1 cellular context compared by ENCODE assay signal in genomic region chr5:10761842-10762165, GRCh38.
TF ChIP-seq lines count a peak whose summit lies in the region.

No MANE protein-coding gene starts in this region.

TF ChIP-seq in K562, 482 proteins besides CTCF, POLR2A, EP300 and RAD21 (continued from another document and continues in another):
- TF ChIP-seq FOXP4 (CRISPR knock-in tag; IDR thresholded peaks at IDR 0.05; ENCODE audit: borderline replicate concordance) (no peak), NBN (IDR thresholded peaks at IDR 0.05; ENCODE audit: low read depth) (no peak), ZNF592 (IDR thresholded peaks at IDR 0.05) (peak; percentile 94), PYGO2 (tag; IDR thresholded peaks at IDR 0.05) (0 out of 2 replicates have a peak, but pooled peaks have one; percentile 46), SRF (CRISPR knock-in tag; IDR thresholded peaks at IDR 0.05) (0 out of 4 replicates have a peak, but pooled peaks of 1 of the 2 experiments have one; percentile 22), ELF1 (tag; IDR thresholded peaks at IDR 0.05) (no peak; the same call in 1 of the 2 replicates), FOXM1 (IDR thresholded peaks at IDR 0.05; ENCODE audit: low read depth) (no peak), FOXM1 (CRISPR knock-in tag; IDR thresholded peaks at IDR 0.05; ENCODE audit: low read depth) (no peak), ZNF217 (CRISPR knock-in tag; IDR thresholded peaks at IDR 0.05) (no peak), KLF1 (tag; IDR thresholded peaks at IDR 0.05) (0 out of 2 replicates have a peak, but pooled peaks have one; percentile 7), CBFA2T3 (IDR thresholded peaks at IDR 0.05) (peak; percentile 60), NCOA6 (IDR thresholded peaks at IDR 0.05) (0 out of 2 replicates have a peak, but pooled peaks have one; percentile 27), FIP1L1 (IDR thresholded peaks at IDR 0.05; ENCODE audit: low read depth, low read length, poor library complexity, severe bottlenecking) (no peak), ZNF280A (IDR thresholded peaks at IDR 0.05; ENCODE audit: low read depth, partially characterized antibody) (no peak), ZNF280B (CRISPR knock-in tag; IDR thresholded peaks at IDR 0.05) (no peak), SAFB (IDR thresholded peaks at IDR 0.05; ENCODE audit: borderline replicate concordance, low read depth, low read length) (no peak), ZNF785 (CRISPR knock-in tag; IDR thresholded peaks at IDR 0.05) (no peak), KDM4B (IDR thresholded peaks at IDR 0.05; ENCODE audit: borderline replicate concordance in 2 of 2, low read depth in 1 of 2) (no peak), DNMT1 (IDR thresholded peaks at IDR 0.05) (no peak), SRSF7 (optimal IDR thresholded peaks at IDR 0.05; ENCODE audit: low read depth, low read length) (no peak), THRB (CRISPR knock-in tag; conservative IDR thresholded peaks at IDR 0.05) (no peak), ZNF431 (CRISPR knock-in tag; IDR thresholded peaks at IDR 0.05) (no peak), PHB2 (IDR thresholded peaks at IDR 0.05; ENCODE audit: low read depth) (0 out of 2 replicates have a peak, but pooled peaks have one; percentile 19), TAF7 (tag; IDR thresholded peaks at IDR 0.05) (peak; percentile 17; the same call in 1 of the 2 replicates), NFRKB (IDR thresholded peaks at IDR 0.05; ENCODE audit: low read depth) (peak; percentile 37; the same call in 1 of the 2 replicates), ZFP1 (CRISPR knock-in tag; IDR thresholded peaks at IDR 0.05) (no peak), HES1 (IDR thresholded peaks at IDR 0.05; ENCODE audit: low read depth) (peak; percentile 33; the same call in 1 of the 2 replicates), TEAD1 (CRISPR knock-in tag; IDR thresholded peaks at IDR 0.05) (peak in 1 of 2 experiments; percentile 7; a peak in 1 of 4 replicates), CXXC5 (CRISPR knock-in tag; IDR thresholded peaks at IDR 0.05) (peak; percentile 48; the same call in 1 of the 2 replicates), GABPB1 (CRISPR knock-in tag; IDR thresholded peaks at IDR 0.05) (0 out of 2 replicates have a peak, but pooled peaks have one; percentile 6), TFAP4 (CRISPR knock-in tag; IDR thresholded peaks at IDR 0.05; ENCODE audit: borderline replicate concordance) (no peak), HMGN3 (IDR thresholded peaks at IDR 0.05; ENCODE audit: borderline replicate concordance, extremely low read depth, insufficient read length, low read depth, low read length) (no peak), ZBTB2 (IDR thresholded peaks at IDR 0.05) (peak; percentile 50; the same call in 1 of the 2 replicates), HDAC6 (IDR thresholded peaks at IDR 0.05; ENCODE audit: low read depth, low read length) (no peak), MAZ (CRISPR knock-in tag; conservative IDR thresholded peaks at IDR 0.05 in 1 of 2, IDR thresholded peaks at IDR 0.05 in 1 of 2) (peak in 1 of 2 experiments; percentile 16; a peak in 1 of 4 replicates), ARID3A (IDR thresholded peaks at IDR 0.05; ENCODE audit: borderline replicate concordance, low read depth, low read length) (no peak), KAT8 (IDR thresholded peaks at IDR 0.05; ENCODE audit: low read depth) (no peak), KAT7 (CRISPR knock-in tag; IDR thresholded peaks at IDR 0.05; ENCODE audit: borderline replicate concordance) (no peak), PREB (CRISPR knock-in tag; IDR thresholded peaks at IDR 0.05) (no peak), ESRRA (IDR thresholded peaks at IDR 0.05; ENCODE audit: borderline replicate concordance, low read depth) (0 out of 2 replicates have a peak, but pooled peaks have one; percentile 13), EGR1 (conservative IDR thresholded peaks at IDR 0.05) (no peak), RBBP5 (IDR thresholded peaks at IDR 0.05; ENCODE audit: borderline replicate concordance, insufficient read depth, low read length, poor library complexity, severe bottlenecking) (no peak), DPF2 (IDR thresholded peaks at IDR 0.05) (peak; percentile 49; the same call in 1 of the 2 replicates), ETV5 (CRISPR knock-in tag; IDR thresholded peaks at IDR 0.05; ENCODE audit: low read depth) (peak; percentile 62; the same call in 1 of the 2 replicates), RBM25 (IDR thresholded peaks at IDR 0.05; ENCODE audit: low read depth, low read length, severe bottlenecking) (no peak), TCF15 (CRISPR knock-in tag; IDR thresholded peaks at IDR 0.05) (no peak), PML (IDR thresholded peaks at IDR 0.05; ENCODE audit: low read length) (peak; percentile 14; the same call in 1 of the 2 replicates), ZNF239 (CRISPR knock-in tag; IDR thresholded peaks at IDR 0.05) (no peak), LEF1 (IDR thresholded peaks at IDR 0.05) (no peak), ZNF766 (CRISPR knock-in tag; conservative IDR thresholded peaks at IDR 0.05) (peak; percentile 85)
